In the genomic region with DNA sequence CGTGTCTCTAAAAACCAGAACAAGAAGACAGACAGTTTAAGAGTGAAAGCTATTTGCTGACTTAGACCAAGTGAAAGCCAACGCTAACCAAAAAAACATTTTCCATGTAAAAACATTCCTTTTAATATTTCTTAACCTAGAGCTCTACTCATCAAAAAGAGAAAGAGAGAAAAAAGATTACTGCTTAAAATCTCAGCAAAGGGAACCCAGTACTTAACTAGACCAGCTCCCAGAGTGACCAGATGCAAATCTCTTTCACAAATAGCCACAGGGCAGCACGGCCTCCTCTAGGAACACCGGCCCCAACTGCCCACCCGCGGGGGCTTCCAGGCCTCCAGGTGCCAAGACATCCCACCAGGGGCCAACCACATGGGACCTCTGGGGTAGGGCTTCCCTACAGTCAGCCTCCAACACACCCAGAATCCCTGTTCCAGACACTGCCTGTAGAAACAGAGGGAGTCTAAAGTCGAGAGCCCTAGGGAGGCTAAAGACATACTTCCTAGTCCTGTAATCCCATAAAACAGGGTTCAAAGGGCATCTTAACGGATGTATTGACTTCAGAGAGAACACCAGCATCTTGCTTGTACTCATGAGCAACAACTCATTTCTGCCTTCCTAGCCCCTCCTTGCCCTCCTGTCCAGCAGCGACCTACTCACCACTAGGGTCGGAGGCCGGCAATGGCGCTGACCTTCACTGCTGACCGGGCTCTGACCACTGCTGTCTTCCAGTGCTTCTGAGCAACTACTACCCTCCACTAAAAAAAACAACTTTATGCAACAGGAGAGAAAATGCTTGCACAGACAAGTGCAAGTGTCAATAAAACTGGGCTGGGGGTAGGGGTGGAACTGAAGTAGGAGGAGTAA, we compare ENCODE assay signal across 11 cellular contexts. TPM values are rescaled to one million over a fixed set of nuclear protein-coding genes. Genes with fewer than 3 reads are reported as not detected.
A peak's percentile ranks its signal among the peaks of the same experiment; 100 is the strongest.
DNase-seq lines count a peak whose midpoint lies in the region; ATAC-seq and TF ChIP-seq lines count a peak whose summit lies in the region.
"Had no signal": no experiment of that assay in that cellular context is flagged by ENCODE, and none has a peak within 500 bp of the region (broad histone marks: within the 10 kb centered on the region; RNA-seq: fewer than 3 reads in every experiment).

No MANE protein-coding gene starts in this region.

- H3K4me3 ChIP-seq in muscle layer of duodenum (ENCODE audit: low read depth in 1 of 2, low read length in 2 of 2): no peak overlapping the region
- H3K4me3 ChIP-seq in urinary bladder (ENCODE audit: low read depth, low read length): no peak overlapping the region
- H3K4me3 ChIP-seq: ascending aorta had no signal

- H3K9me3 Mint-ChIP-seq in glutamatergic neuron (ENCODE audit: unreplicated experiment): no peaks in the 10 kb centered on the region
- H3K9me3 Mint-ChIP-seq: activated T-cell treated with anti-CD3 and anti-CD28 coated beads, Interleukin-2, amount 50 U/mL, for 4 hours had no signal

- ATAC-seq in GM21447 (IDR thresholded peaks at IDR 0.05; ENCODE audit: unreplicated experiment) (no peak), HG03354 (IDR thresholded peaks at IDR 0.05; ENCODE audit: poor library complexity, severe bottlenecking, unreplicated experiment) (no peak)
- ATAC-seq: activated T-cell treated with anti-CD3 and anti-CD28 coated beads, Interleukin-2, amount 50 U/mL, for 4 hours had no signal

- peak overlapping the region; percentile 2 for H3K4me3 Mint-ChIP-seq in glutamatergic neuron (ENCODE audit: unreplicated experiment)
- H3K4me3 Mint-ChIP-seq: activated T-cell treated with anti-CD3 and anti-CD28 coated beads, Interleukin-2, amount 50 U/mL, for 4 hours had no signal

- H3K27me3 Mint-ChIP-seq in glutamatergic neuron (ENCODE audit: unreplicated experiment): no peaks in the 10 kb centered on the region

- no peaks in the 10 kb centered on the region for H3K9me3 ChIP-seq in muscle layer of duodenum (ENCODE audit: control insufficient read depth in 1 of 2, low read length in 2 of 2)
- H3K9me3 ChIP-seq: ascending aorta had no signal

- peaks cover 39% of the 10 kb centered on the region for H3K4me1 Mint-ChIP-seq in glutamatergic neuron (ENCODE audit: low read depth, unreplicated experiment)

- H3K4me1 ChIP-seq in muscle layer of duodenum (ENCODE audit: control insufficient read depth in 1 of 2, insufficient read depth in 2 of 2, low read length in 2 of 2) (peaks cover 8 to 37% of the 10 kb centered on the region in 2 donors), urinary bladder (ENCODE audit: insufficient read depth) (peaks cover 2% of the 10 kb centered on the region)

- no peaks in the 10 kb centered on the region for H3K36me3 Mint-ChIP-seq in glutamatergic neuron (ENCODE audit: unreplicated experiment)

- no peaks in the 10 kb centered on the region for H3K27me3 ChIP-seq in muscle layer of duodenum (ENCODE audit: low read depth, low read length)
- H3K27me3 ChIP-seq: ascending aorta had no signal

- H3K36me3 ChIP-seq in muscle layer of duodenum (ENCODE audit: control insufficient read depth in 1 of 2, insufficient read depth in 2 of 2, low read length in 2 of 2) (peaks cover 0 to 4% of the 10 kb centered on the region in 2 donors), urinary bladder (ENCODE audit: insufficient read depth) (no peaks in the 10 kb centered on the region)
- H3K36me3 ChIP-seq: ascending aorta had no signal

- H3K27ac Mint-ChIP-seq in glutamatergic neuron (ENCODE audit: unreplicated experiment): peak overlapping the region; percentile 90

- no peak for TF ChIP-seq CTCF in glutamatergic neuron (IDR thresholded peaks at IDR 0.05; ENCODE audit: partially characterized antibody, unreplicated experiment)

- H3K27ac ChIP-seq in muscle layer of duodenum (ENCODE audit: low read length): peak overlapping the region; percentile 70
- peak overlapping the region; percentile 73 for H3K27ac ChIP-seq in urinary bladder (ENCODE audit: low read depth)
- H3K27ac ChIP-seq: 22Rv1 had no signal

- DNase-seq in NCI-H82 (lab: John Stamatoyannopoulos, UW): peak; percentile 66
- DNase-seq in NCI-H82 treated with DMSO at 0.1 percent for 48 hours (lab: John Stamatoyannopoulos, UW; ENCODE audit: unreplicated experiment): no peak
- no peak for DNase-seq in glutamatergic neuron
- no peak for DNase-seq in EL
- DNase-seq: activated T-cell treated with anti-CD3 and anti-CD28 coated beads, Interleukin-2, amount 50 U/mL, for 4 hours had no signal

- 61% methylated on average over 13 of the region's 13 CpGs for WGBS in urinary bladder

RNA-seq across cellular contexts. Expression of a gene that starts 21.3 kb away (rescaled TPM):
- 29.2 TPM for total RNA-seq in glutamatergic neuron (ENCODE audit: unreplicated experiment)
- 36.1 TPM for total RNA-seq in urinary bladder
- polyA plus RNA-seq in urinary bladder: 16.6 TPM
